7 cellular contexts compared by ENCODE assay signal in the genomic region with DNA sequence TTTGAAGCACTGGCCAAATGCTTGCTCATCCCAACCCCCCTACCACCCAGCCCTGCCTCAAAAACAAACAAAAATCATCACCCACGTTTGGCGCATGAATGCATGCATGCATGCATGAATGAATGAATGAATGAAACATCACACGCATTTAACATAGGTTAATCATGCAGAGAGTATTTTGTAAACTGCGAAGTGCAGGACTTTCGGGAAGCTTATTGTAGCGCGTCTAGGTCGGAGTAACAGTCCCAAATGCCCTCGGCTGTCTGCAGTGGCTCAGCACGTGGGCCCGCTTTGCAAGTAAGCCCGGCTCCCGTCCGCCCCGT. TPM values are rescaled to one million over a fixed set of nuclear protein-coding genes. Genes with fewer than 3 reads are reported as not detected.
DNase-seq lines count a peak whose midpoint lies in the region; ATAC-seq and TF ChIP-seq lines count a peak whose summit lies in the region.

No MANE protein-coding gene starts in this region.

- no peak overlapping the region for H3K27ac Mint-ChIP-seq in activated CD4-positive, alpha-beta memory T cell treated with anti-CD3 and anti-CD28 coated beads, Interleukin-2, amount 10 ng/mL, durations not matched to agents 7 days and 5 days
- H3K27ac Mint-ChIP-seq in neural crest cell (ENCODE audit: unreplicated experiment), result no peak overlapping the region

- peak overlapping the region; percentile 53 for H3K4me3 Mint-ChIP-seq in activated CD4-positive, alpha-beta memory T cell treated with anti-CD3 and anti-CD28 coated beads, Interleukin-2, amount 10 ng/mL, durations not matched to agents 7 days and 5 days
- H3K4me3 Mint-ChIP-seq in neural crest cell, result peak overlapping the region; percentile 99

- TF ChIP-seq CTCF in neural crest cell (conservative IDR thresholded peaks at IDR 0.05), result no peak

- POLR2A ChIA-PET in activated CD4-positive, alpha-beta memory T cell treated with anti-CD3 and anti-CD28 coated beads, Interleukin-2, amount 10 ng/mL, durations not matched to agents 7 days and 5 days (lab: Charles Lee), result interaction anchor here (0.6 to 2.1 kb wide), 11 partner anchors 9 to 461 kb away, joined by 3 to 10 read pairs (median 4); partner anchors contain the start of genes ANKRD13A, ARPC3, ATP2A2 and C12orf76

- no peaks in the 10 kb centered on the region for H3K36me3 Mint-ChIP-seq in activated CD4-positive, alpha-beta memory T cell treated with anti-CD3 and anti-CD28 coated beads, Interleukin-2, amount 10 ng/mL, durations not matched to agents 7 days and 5 days (ENCODE audit: low read depth)
- no peaks in the 10 kb centered on the region for H3K36me3 Mint-ChIP-seq in neural crest cell (ENCODE audit: low read depth)

- H3K9me3 Mint-ChIP-seq in activated CD4-positive, alpha-beta memory T cell treated with anti-CD3 and anti-CD28 coated beads, Interleukin-2, amount 10 ng/mL, durations not matched to agents 7 days and 5 days, result no peaks in the 10 kb centered on the region
- no peaks in the 10 kb centered on the region for H3K9me3 Mint-ChIP-seq in neural crest cell

- H3K4me1 Mint-ChIP-seq in activated CD4-positive, alpha-beta memory T cell treated with anti-CD3 and anti-CD28 coated beads, Interleukin-2, amount 10 ng/mL, durations not matched to agents 7 days and 5 days, result peaks cover 8% of the 10 kb centered on the region
- peaks cover 25% of the 10 kb centered on the region for H3K4me1 Mint-ChIP-seq in neural crest cell

- peak; percentile 59 for ATAC-seq in GM18867 (IDR thresholded peaks at IDR 0.05; ENCODE audit: unreplicated experiment)
- ATAC-seq in HG02610 (IDR thresholded peaks at IDR 0.05; ENCODE audit: unreplicated experiment), result peak; percentile 58

- H3K27me3 Mint-ChIP-seq in activated CD4-positive, alpha-beta memory T cell treated with anti-CD3 and anti-CD28 coated beads, Interleukin-2, amount 10 ng/mL, durations not matched to agents 7 days and 5 days, result peaks cover 40% of the 10 kb centered on the region
- H3K27me3 Mint-ChIP-seq in neural crest cell (ENCODE audit: low read depth), result peaks cover 20% of the 10 kb centered on the region

- DNase-seq in activated CD4-positive, alpha-beta memory T cell treated with anti-CD3 and anti-CD28 coated beads, Interleukin-2, amount 10 ng/mL, durations not matched to agents 7 days and 5 days, result no peak
- DNase-seq in neural crest cell (ENCODE audit: low read depth, low spot score) (no peak), NAMALWA (ENCODE audit: low spot score) (no peak), HuH-7.5 (ENCODE audit: low spot score) (no peak)
- no peak for DNase-seq in stimulated activated CD4-positive, alpha-beta T cell treated with anti-CD3 and anti-CD28 coated beads, Interleukin-1b, Interleukin-23, amount 100 ng/mL, for 48 hours

- CTCF ChIA-PET in activated CD4-positive, alpha-beta memory T cell treated with anti-CD3 and anti-CD28 coated beads, Interleukin-2, amount 10 ng/mL, durations not matched to agents 7 days and 5 days (lab: Charles Lee), result interaction anchor here (0.8 to 2.0 kb wide), 7 partner anchors 12 to 307 kb away, joined by 3 to 9 read pairs (median 4); no protein-coding TSS in a partner anchor

RNA-seq across cellular contexts. Expression of gene IFT81, which starts 0.3 kb away (rescaled TPM):
- 1 to 10 TPM; 2.0 to 2.6 TPM for total RNA-seq in activated CD4-positive, alpha-beta memory T cell treated with anti-CD3 and anti-CD28 coated beads, Interleukin-2, amount 10 ng/mL, durations not matched to agents 7 days and 5 days
- 40.4 and 43.5 TPM in 2 replicates for total RNA-seq in neural crest cell

Comparison
In these comparisons a context has a peak if more than half of its experiments do, and no peak if none do; other contexts are left out.
1. RNA of gene IFT81, which starts 0.3 kb away (total RNA-seq): 40.4 to 43.5 TPM in neural crest cell; 2.0 to 2.6 TPM in activated CD4-positive, alpha-beta memory T cell treated with anti-CD3 and anti-CD28 coated beads, Interleukin-2, amount 10 ng/mL, durations not matched to agents 7 days and 5 days; every median in the first group is over 10 times any median in the second.